ENCODE assay signal across 10 cellular contexts in the genomic region with DNA sequence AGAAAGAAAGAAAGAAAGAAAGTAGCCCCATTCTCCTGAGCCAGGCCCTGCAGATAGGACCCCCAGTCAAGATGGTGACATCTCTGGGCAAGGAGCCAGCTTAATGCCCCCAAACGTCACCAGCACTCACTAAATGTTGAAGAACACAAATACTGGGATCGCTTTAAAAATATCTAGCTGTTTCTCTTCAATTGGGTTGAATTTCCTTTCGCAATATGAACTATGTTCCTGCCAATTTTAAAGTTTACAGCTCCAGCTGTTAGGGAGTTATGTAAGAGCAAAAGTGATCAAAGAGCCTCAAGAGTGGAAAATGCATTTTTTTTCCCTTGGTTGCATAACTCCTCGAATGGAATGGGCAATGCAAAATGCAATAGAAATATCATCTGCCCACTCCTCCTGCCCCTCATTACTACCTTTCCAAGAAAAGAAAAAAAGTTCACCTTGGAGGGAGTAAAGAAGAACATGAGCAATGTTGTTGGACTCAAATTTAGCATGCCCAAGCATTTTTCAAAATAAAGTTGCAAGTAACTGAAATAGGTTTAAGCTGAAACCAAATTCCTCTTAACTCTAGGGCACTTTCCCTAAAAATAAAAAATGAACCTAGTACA.
DNase-seq lines count a peak whose midpoint lies in the region; ATAC-seq lines count a peak whose summit lies in the region.
"Had no signal": no experiment of that assay in that cellular context is flagged by ENCODE, and none has a peak within 500 bp of the region (broad histone marks: within the 10 kb centered on the region; RNA-seq: fewer than 3 reads in every experiment).

No MANE protein-coding gene starts in this region.

- H3K9me3 ChIP-seq in muscle layer of colon (ENCODE audit: low read length) (no peaks in the 10 kb centered on the region), aorta (ENCODE audit: control insufficient read depth, low read length) (no peaks in the 10 kb centered on the region)

- H3K4me1 Mint-ChIP-seq in activated naive CD4-positive, alpha-beta T cell treated with anti-CD3 and anti-CD28 coated beads, Interleukin-2, amount 10 ng/mL, durations not matched to agents 7 days and 5 days: no peaks in the 10 kb centered on the region

- intact Hi-C loops in aorta (cut with DNase I): no loop called here

- CTCF ChIA-PET in activated naive CD4-positive, alpha-beta T cell treated with anti-CD3 and anti-CD28 coated beads, Interleukin-2, amount 10 ng/mL, durations not matched to agents 7 days and 5 days (lab: Charles Lee): no interaction called here

- DNase-seq in SKM-1 treated with dmso at 0.1 percent for 144 hours (lab: John Stamatoyannopoulos, UW; ENCODE audit: unreplicated experiment): peak; percentile 15
- no peak for DNase-seq in SKM-1 (lab: John Stamatoyannopoulos, UW; ENCODE audit: unreplicated experiment)
- peak; percentile 82 for DNase-seq in fibroblast of gingiva (ENCODE audit: low read depth)
- DNase-seq in aorta: no peak
- DNase-seq in activated naive CD4-positive, alpha-beta T cell treated with anti-CD3 and anti-CD28 coated beads, Interleukin-2, amount 10 ng/mL, durations not matched to agents 7 days and 5 days: no peak
- no peak for DNase-seq in NCI-H1930 (lab: John Stamatoyannopoulos, UW)
- DNase-seq: H9, NCI-H774 had no signal

- H3K4me1 ChIP-seq in muscle layer of colon (ENCODE audit: insufficient read depth, low read length) (peaks cover 21% of the 10 kb centered on the region), aorta (ENCODE audit: control insufficient read depth in 1 of 2, insufficient read depth in 2 of 2, low read length in 2 of 2) (no peaks in the 10 kb centered on the region)

- H3K27me3 Mint-ChIP-seq in activated naive CD4-positive, alpha-beta T cell treated with anti-CD3 and anti-CD28 coated beads, Interleukin-2, amount 10 ng/mL, durations not matched to agents 7 days and 5 days: no peaks in the 10 kb centered on the region

- H3K9me3 Mint-ChIP-seq in activated naive CD4-positive, alpha-beta T cell treated with anti-CD3 and anti-CD28 coated beads, Interleukin-2, amount 10 ng/mL, durations not matched to agents 7 days and 5 days: no peaks in the 10 kb centered on the region
- H3K9me3 Mint-ChIP-seq: H9 had no signal

- no peaks in the 10 kb centered on the region for H3K36me3 Mint-ChIP-seq in activated naive CD4-positive, alpha-beta T cell treated with anti-CD3 and anti-CD28 coated beads, Interleukin-2, amount 10 ng/mL, durations not matched to agents 7 days and 5 days

- H3K27ac Mint-ChIP-seq in activated naive CD4-positive, alpha-beta T cell treated with anti-CD3 and anti-CD28 coated beads, Interleukin-2, amount 10 ng/mL, durations not matched to agents 7 days and 5 days: no peak overlapping the region
- H3K27ac Mint-ChIP-seq: H9 had no signal

- ATAC-seq in aorta (ENCODE audit: low FRiP score): peak; percentile 81
- no peak for ATAC-seq in GM18870 (IDR thresholded peaks at IDR 0.05; ENCODE audit: unreplicated experiment)

- H3K36me3 ChIP-seq in muscle layer of colon (ENCODE audit: insufficient read depth, low read length): no peaks in the 10 kb centered on the region
- H3K36me3 ChIP-seq in aorta (ENCODE audit: control insufficient read depth in 1 of 2, insufficient read depth in 2 of 2, low read length in 1 of 2): no peaks in the 10 kb centered on the region

- H3K27ac ChIP-seq in muscle layer of colon (ENCODE audit: low read depth, low read length): peak overlapping the region; percentile 31
- H3K27ac ChIP-seq in aorta (ENCODE audit: low read depth in 1 of 2, low read length in 2 of 2): no peak overlapping the region

- H3K9ac ChIP-seq in muscle layer of colon (ENCODE audit: low read length): no peak overlapping the region

- H3K27me3 ChIP-seq in muscle layer of colon (ENCODE audit: control insufficient read depth in 1 of 2, insufficient read depth in 2 of 2, low read length in 2 of 2): no peaks in the 10 kb centered on the region
- no peaks in the 10 kb centered on the region for H3K27me3 ChIP-seq in aorta (ENCODE audit: control insufficient read depth in 1 of 2, insufficient read depth in 2 of 2, low read length in 1 of 2)

- 5% methylated on average over 4 of the region's 4 CpGs for WGBS in aorta, 2 donors

- no peak overlapping the region for H3K4me3 Mint-ChIP-seq in activated naive CD4-positive, alpha-beta T cell treated with anti-CD3 and anti-CD28 coated beads, Interleukin-2, amount 10 ng/mL, durations not matched to agents 7 days and 5 days
- H3K4me3 Mint-ChIP-seq: H9 had no signal

- H3K4me3 ChIP-seq in muscle layer of colon (ENCODE audit: low read depth in 1 of 2, low read length in 2 of 2): no peak overlapping the region
- no peak overlapping the region for H3K4me3 ChIP-seq in aorta (ENCODE audit: low read length in 2 of 2)

Comparison
In these comparisons a context has a peak if more than half of its experiments do, and no peak if none do; other contexts are left out.
1. DNase-seq: peak in SKM-1 treated with dmso at 0.1 percent for 144 hours (single experiment) and fibroblast of gingiva (single experiment); none in SKM-1 (single experiment), aorta (0 of 2), activated naive CD4-positive, alpha-beta T cell treated with anti-CD3 and anti-CD28 coated beads, Interleukin-2, amount 10 ng/mL, durations not matched to agents 7 days and 5 days (single experiment) and NCI-H1930 (0 of 2).